Comparison of ENCODE assay signal across 1 cellular context in the genomic region with DNA sequence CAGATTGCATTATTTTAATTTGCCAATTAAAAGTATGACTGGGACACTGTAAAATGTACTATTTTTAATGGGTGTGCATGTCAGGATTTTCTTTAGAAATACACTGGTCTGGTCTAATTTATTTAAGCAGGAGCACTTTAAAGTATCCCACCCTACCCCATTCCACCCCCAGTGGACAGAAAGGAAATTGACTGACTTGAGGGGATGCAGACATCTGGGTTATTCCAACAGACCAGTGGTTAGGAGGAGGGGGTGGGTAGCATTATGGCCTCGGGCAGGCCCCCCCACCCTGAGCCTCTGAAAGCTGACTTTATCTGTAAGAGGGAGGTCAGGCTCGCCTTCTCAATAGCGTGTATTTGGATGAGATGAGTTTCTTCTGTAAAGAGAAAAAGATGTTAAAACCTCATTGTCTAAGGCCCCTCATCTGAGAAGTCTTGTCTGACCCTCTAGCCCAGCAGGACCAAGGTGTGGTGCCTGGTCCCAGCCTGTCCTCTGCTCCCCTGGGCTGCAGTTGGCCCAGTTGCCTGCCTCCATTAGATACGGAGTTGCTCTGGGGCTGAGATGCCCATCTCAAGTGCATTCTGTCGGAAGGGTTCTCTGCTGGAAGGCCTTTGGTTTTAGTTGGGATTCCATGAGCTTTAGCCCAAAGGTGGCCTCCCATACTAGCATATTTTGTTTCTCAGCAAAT.
TF ChIP-seq lines count a peak whose summit lies in the region.

No MANE protein-coding gene starts in this region.

TF ChIP-seq in SK-N-SH treated with all-trans-retinoic acid at 6 μM for 48 hours, 23 proteins besides CTCF, POLR2A, EP300 and RAD21 (continued from another document):
- TF ChIP-seq, protein P1, sequence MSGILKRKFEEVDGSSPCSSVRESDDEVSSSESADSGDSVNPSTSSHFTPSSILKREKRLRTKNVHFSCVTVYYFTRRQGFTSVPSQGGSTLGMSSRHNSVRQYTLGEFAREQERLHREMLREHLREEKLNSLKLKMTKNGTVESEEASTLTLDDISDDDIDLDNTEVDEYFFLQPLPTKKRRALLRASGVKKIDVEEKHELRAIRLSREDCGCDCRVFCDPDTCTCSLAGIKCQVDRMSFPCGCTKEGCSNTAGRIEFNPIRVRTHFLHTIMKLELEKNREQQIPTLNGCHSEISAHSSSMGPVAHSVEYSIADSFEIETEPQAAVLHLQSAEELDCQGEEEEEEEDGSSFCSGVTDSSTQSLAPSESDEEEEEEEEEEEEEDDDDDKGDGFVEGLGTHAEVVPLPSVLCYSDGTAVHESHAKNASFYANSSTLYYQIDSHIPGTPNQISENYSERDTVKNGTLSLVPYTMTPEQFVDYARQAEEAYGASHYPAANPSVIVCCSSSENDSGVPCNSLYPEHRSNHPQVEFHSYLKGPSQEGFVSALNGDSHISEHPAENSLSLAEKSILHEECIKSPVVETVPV (CRISPR knock-in tag; IDR thresholded peaks at IDR 0.05) = no peak
- TF ChIP-seq TOX (CRISPR knock-in tag; IDR thresholded peaks at IDR 0.05; ENCODE audit: borderline replicate concordance) = no peak
- TF ChIP-seq RARB (CRISPR knock-in tag; IDR thresholded peaks at IDR 0.05) = no peak
- no peak for TF ChIP-seq ARNTL (CRISPR knock-in tag; IDR thresholded peaks at IDR 0.05; ENCODE audit: borderline replicate concordance, low read depth)
- no peak for TF ChIP-seq SNAI2 (CRISPR knock-in tag; IDR thresholded peaks at IDR 0.05)
